16 cellular contexts compared by ENCODE assay signal in the genomic region with DNA sequence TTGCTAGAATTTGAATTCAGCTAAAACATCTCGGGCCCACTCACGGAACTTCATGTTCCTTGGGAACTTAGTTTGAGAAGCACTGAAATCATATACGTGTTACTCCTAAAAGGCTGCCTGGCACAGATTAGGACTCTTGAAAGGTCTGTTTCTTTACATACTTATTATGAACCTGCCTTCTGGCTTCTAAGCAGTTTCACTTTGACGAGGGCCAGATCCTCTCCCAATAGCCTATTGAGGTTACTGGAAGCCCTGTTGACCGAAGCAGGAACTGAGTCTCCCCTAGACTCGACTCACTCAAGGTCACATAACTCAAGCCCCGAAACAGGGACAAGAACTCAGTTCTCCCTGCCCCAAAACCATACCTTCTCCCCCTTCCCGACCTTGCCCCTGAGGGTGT.
A peak's percentile ranks its signal among the peaks of the same experiment; 100 is the strongest.
DNase-seq lines count a peak whose midpoint lies in the region; ATAC-seq and TF ChIP-seq lines count a peak whose summit lies in the region.
"Had no signal": no experiment of that assay in that cellular context is flagged by ENCODE, and none has a peak within 500 bp of the region (broad histone marks: within the 10 kb centered on the region; RNA-seq: fewer than 3 reads in every experiment).

No MANE protein-coding gene starts in this region.

- intact Hi-C loops in thyroid gland (cut with DNase I), result no loop called here

- H3K27ac Mint-ChIP-seq in activated naive CD8-positive, alpha-beta T cell treated with anti-CD3 and anti-CD28 coated beads for 36 hours, result no peak overlapping the region
- H3K27ac Mint-ChIP-seq: activated naive CD8-positive, alpha-beta T cell; stimulated activated naive CD8-positive, alpha-beta T cell treated with anti-CD3 and anti-CD28 coated beads, Interleukin-15, Interleukin-2, amounts not matched to agents 100 ng/mL and 50 ng/mL, for 24 hours had no signal

- peaks cover 38% of the 10 kb centered on the region for H4K20me1 ChIP-seq in OCI-LY3 (ENCODE audit: insufficient read depth, low read length)

- no peak overlapping the region for H2AFZ ChIP-seq in OCI-LY3 (ENCODE audit: low read depth, low read length)

- H3K4me3 ChIP-seq in GM12865 (ENCODE audit: low read depth, low read length), result no peak overlapping the region
- peak overlapping the region; percentile 17 for H3K4me3 ChIP-seq in OCI-LY3 (ENCODE audit: low read length)
- no peak overlapping the region for H3K4me3 ChIP-seq in mesodermal cell (ENCODE audit: extremely low read depth, insufficient read depth, low read length, poor library complexity, severe bottlenecking)
- no peak overlapping the region for H3K4me3 ChIP-seq in thyroid gland (replicated peaks in 1 of 3)
- H3K4me3 ChIP-seq: gastrocnemius medialis had no signal

- peak; percentile 90 for DNase-seq in GM12865 (ENCODE audit: low read depth)
- DNase-seq in thyroid gland, result no peak
- DNase-seq in stimulated activated CD8-positive, alpha-beta memory T cell treated with anti-CD3 and anti-CD28 coated beads, Interleukin-4, amount 100 ng/mL, for 48 hours, result no peak
- no peak for DNase-seq in activated naive CD8-positive, alpha-beta T cell treated with anti-CD3 and anti-CD28 coated beads for 36 hours
- no peak for DNase-seq in NCI-H2029 (lab: John Stamatoyannopoulos, UW)
- DNase-seq: gastrocnemius medialis, KBM-7, NCI-H510A treated with DMSO at 0.1 percent for 48 hours, small intestine had no signal

- H3K9me3 Mint-ChIP-seq in activated naive CD8-positive, alpha-beta T cell treated with anti-CD3 and anti-CD28 coated beads for 36 hours, result no peaks in the 10 kb centered on the region
- H3K9me3 Mint-ChIP-seq: central memory CD8-positive, alpha-beta T cell; stimulated activated naive CD8-positive, alpha-beta T cell treated with anti-CD3 and anti-CD28 coated beads, Interleukin-15, Interleukin-2, amounts not matched to agents 100 ng/mL and 50 ng/mL, for 24 hours had no signal

- H3K9me3 ChIP-seq in OCI-LY3 (ENCODE audit: insufficient read depth, low read length) (no peaks in the 10 kb centered on the region), mesodermal cell (ENCODE audit: control insufficient read depth, low read length) (no peaks in the 10 kb centered on the region), thyroid gland (no peaks in the 10 kb centered on the region)
- H3K9me3 ChIP-seq: gastrocnemius medialis had no signal

- no peak overlapping the region for H3K27ac ChIP-seq in OCI-LY3 (ENCODE audit: low read length)
- H3K27ac ChIP-seq in mesodermal cell (ENCODE audit: low read depth, low read length, severe bottlenecking), result peak overlapping the region; percentile 12
- H3K27ac ChIP-seq in thyroid gland, result no peak overlapping the region
- H3K27ac ChIP-seq: gastrocnemius medialis, VCaP had no signal

- H3K27me3 ChIP-seq in OCI-LY3 (ENCODE audit: low read depth, low read length) (no peaks in the 10 kb centered on the region), thyroid gland (no peaks in the 10 kb centered on the region)
- H3K27me3 ChIP-seq: gastrocnemius medialis had no signal

- no peak for TF ChIP-seq CTCF in GM12865 (IDR thresholded peaks at IDR 0.05; ENCODE audit: insufficient read depth, low read depth, low read length, missing control alignments)
- TF ChIP-seq CTCF in OCI-LY3 (IDR thresholded peaks at IDR 0.05; ENCODE audit: low read depth, low read length), result no peak
- TF ChIP-seq CTCF in thyroid gland (IDR thresholded peaks at IDR 0.05), result no peak

- no peaks in the 10 kb centered on the region for H3K4me1 Mint-ChIP-seq in activated naive CD8-positive, alpha-beta T cell treated with anti-CD3 and anti-CD28 coated beads for 36 hours

- peak; percentile 74 for ATAC-seq in GM21515 (IDR thresholded peaks at IDR 0.05; ENCODE audit: unreplicated experiment)
- ATAC-seq: gastrocnemius medialis had no signal

- peak overlapping the region; percentile 6; the same call in 1 of the 2 replicates for H3K9ac ChIP-seq in OCI-LY3 (ENCODE audit: low read length)

- TF ChIP-seq POLR2A in thyroid gland (IDR thresholded peaks at IDR 0.05), result no peak

- H3K36me3 ChIP-seq in OCI-LY3 (replicated peaks; ENCODE audit: low read depth, low read length) (peaks cover 33% of the 10 kb centered on the region), mesodermal cell (ENCODE audit: control insufficient read depth, insufficient read depth, low read length) (peaks cover 90% of the 10 kb centered on the region), thyroid gland (peaks cover 7 to 12% of the 10 kb centered on the region in 2 donors)
- H3K36me3 ChIP-seq: gastrocnemius medialis had no signal

- peaks cover 4% of the 10 kb centered on the region for H3K79me2 ChIP-seq in OCI-LY3 (ENCODE audit: low read length)

- no peaks in the 10 kb centered on the region for H3K27me3 Mint-ChIP-seq in activated naive CD8-positive, alpha-beta T cell treated with anti-CD3 and anti-CD28 coated beads for 36 hours
- H3K27me3 Mint-ChIP-seq: activated naive CD8-positive, alpha-beta T cell; central memory CD8-positive, alpha-beta T cell; stimulated activated naive CD8-positive, alpha-beta T cell treated with anti-CD3 and anti-CD28 coated beads, Interleukin-15, Interleukin-2, amounts not matched to agents 100 ng/mL and 50 ng/mL, for 24 hours had no signal

- 93 to 94% methylated on average over 6 of the region's 8 CpGs for WGBS in mesodermal cell (ENCODE audit: insufficient coverage in 2 of 2), 2 experiments
- 90% methylated on average over 8 of the region's 8 CpGs for WGBS in thyroid gland, 2 donors

- peak overlapping the region; percentile 65 for H3K4me2 ChIP-seq in OCI-LY3 (ENCODE audit: low read length)

- no peak overlapping the region for H3K4me3 Mint-ChIP-seq in activated naive CD8-positive, alpha-beta T cell treated with anti-CD3 and anti-CD28 coated beads for 36 hours
- H3K4me3 Mint-ChIP-seq: activated naive CD8-positive, alpha-beta T cell; central memory CD8-positive, alpha-beta T cell; stimulated activated naive CD8-positive, alpha-beta T cell treated with anti-CD3 and anti-CD28 coated beads, Interleukin-15, Interleukin-2, amounts not matched to agents 100 ng/mL and 50 ng/mL, for 24 hours had no signal

- H3K36me3 Mint-ChIP-seq in activated naive CD8-positive, alpha-beta T cell treated with anti-CD3 and anti-CD28 coated beads for 36 hours, result peaks cover 2% of the 10 kb centered on the region

- H3K4me1 ChIP-seq in OCI-LY3 (ENCODE audit: low read length) (peaks cover 50% of the 10 kb centered on the region), mesodermal cell (ENCODE audit: control insufficient read depth, insufficient read depth, low read length, poor library complexity, severe bottlenecking) (peaks cover 3% of the 10 kb centered on the region), thyroid gland (peaks cover 0 to 8% of the 10 kb centered on the region in 2 donors)
- H3K4me1 ChIP-seq: gastrocnemius medialis had no signal
